ENCODE assay signal across 8 cellular contexts in genomic region chr18:32805354-32805753, GRCh38. TPM values are rescaled to one million over a fixed set of nuclear protein-coding genes. Genes with fewer than 3 reads are reported as not detected.
"Had no signal": no experiment of that assay in that cellular context is flagged by ENCODE, and none has a peak within 500 bp of the region (broad histone marks: within the 10 kb centered on the region; RNA-seq: fewer than 3 reads in every experiment).

No MANE protein-coding gene starts in this region.

- FAIRE-seq: HTR-8/SVneo, K562 had no signal

- H3K36me3 Mint-ChIP-seq: IgD-negative memory B cell had no signal

- H3K4me3 ChIP-seq: K562 had no signal

- ATAC-seq: K562 had no signal

- H3K27ac ChIP-seq: HL-60 had no signal

- DNase-seq: IMR-90, KBM-7 had no signal

- H3K27me3 Mint-ChIP-seq: IgD-negative memory B cell had no signal

RNA-seq across cellular contexts. Expression of gene KLHL14, which starts 32.5 kb away (rescaled TPM):
- total RNA-seq: HT-29, HT1080, IMR-90, K562 had no signal
- polyA plus RNA-seq: IMR-90, K562 had no signal
